8 cellular contexts compared by ENCODE assay signal in the genomic region with DNA sequence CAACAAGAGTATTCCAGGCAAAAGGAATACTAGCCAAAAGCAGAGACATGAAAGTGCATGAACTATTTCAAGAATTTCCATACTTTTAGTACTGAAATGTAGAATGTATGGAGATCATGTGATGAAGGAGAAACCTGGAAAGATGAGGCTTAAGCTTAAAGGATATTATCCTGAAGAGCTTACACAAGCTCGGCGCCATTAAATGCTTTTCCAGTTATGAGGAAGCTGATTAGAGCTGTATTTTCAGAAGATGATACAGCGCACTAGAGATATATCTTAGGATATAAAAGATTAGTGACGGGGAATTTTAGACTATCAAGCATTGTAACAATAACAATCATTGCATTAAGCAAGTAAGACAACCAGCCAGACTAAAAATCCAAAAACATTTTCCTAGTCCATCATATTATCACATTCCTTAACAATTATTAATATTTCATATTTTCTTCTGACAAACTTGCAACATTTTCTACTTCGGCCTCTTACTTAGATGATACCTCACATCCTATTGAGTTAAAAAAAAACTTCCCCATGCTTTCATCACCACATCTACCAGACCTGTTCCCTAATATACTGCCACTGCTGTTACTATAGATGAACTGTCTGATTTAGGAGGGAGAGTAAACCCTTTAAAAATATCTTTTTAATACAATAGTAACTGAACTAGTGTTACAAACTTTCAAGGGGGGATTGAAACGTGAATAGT. TPM values are rescaled to one million over a fixed set of nuclear protein-coding genes. Genes with fewer than 3 reads are reported as not detected.
DNase-seq lines count a peak whose midpoint lies in the region; ATAC-seq, FAIRE-seq and TF ChIP-seq lines count a peak whose summit lies in the region.

No MANE protein-coding gene starts in this region.

- H3K4me3 Mint-ChIP-seq in CD14-positive monocyte (peak overlapping the region; percentile 97 to 99), natural killer cell (peak overlapping the region; percentile 93)
- peak overlapping the region; percentile 95 for H3K4me3 Mint-ChIP-seq in central memory CD8-positive, alpha-beta T cell

- H3K27ac Mint-ChIP-seq in CD14-positive monocyte (peak overlapping the region; percentile 94 to 98 (median 96)), natural killer cell (peak overlapping the region; percentile 97)
- H3K27ac Mint-ChIP-seq in central memory CD8-positive, alpha-beta T cell (ENCODE audit: low read depth): peak overlapping the region; percentile 99

- intact Hi-C loops in CD14-positive monocyte (cut with micrococcal nuclease): loop anchor here in 1 of 2 donors (5.0 kb wide), 1 partner anchor 36 kb away; no protein-coding TSS in a partner anchor
- intact Hi-C loops in natural killer cell (cut with micrococcal nuclease): loop anchor here (2.0 kb wide), 1 partner anchor 28 kb away; a partner anchor contains a TSS

- H3K36me3 Mint-ChIP-seq in CD14-positive monocyte (peaks cover 23 to 35% of the 10 kb centered on the region in 2 donors), natural killer cell (no peaks in the 10 kb centered on the region)
- H3K36me3 Mint-ChIP-seq in central memory CD8-positive, alpha-beta T cell (ENCODE audit: insufficient read depth): peaks cover 30% of the 10 kb centered on the region

- no peak for FAIRE-seq in GM12892 (lab: Jason Lieb, UNC)

- no peak for ATAC-seq in central memory CD8-positive, alpha-beta T cell (replicated peaks; ENCODE audit: extremely low read depth, poor library complexity, severe bottlenecking)
- ATAC-seq in natural killer cell: no peak

- no peaks in the 10 kb centered on the region for H3K27me3 Mint-ChIP-seq in CD14-positive monocyte (ENCODE audit: low read depth in 3 of 3)
- no peaks in the 10 kb centered on the region for H3K27me3 Mint-ChIP-seq in central memory CD8-positive, alpha-beta T cell
- H3K27me3 Mint-ChIP-seq in natural killer cell (ENCODE audit: low read depth in 2 of 2): no peaks in the 10 kb centered on the region

- DNase-seq in CD14-positive monocyte (ENCODE audit: low spot score) (no peak), LNCaP clone FGC (ENCODE audit: low read depth) (no peak), natural killer cell (no peak), cortex of kidney (lab: John Stamatoyannopoulos, UW) (no peak), germinal center (ENCODE audit: low spot score) (no peak), DMS79 treated with DMSO at 0.1 percent for 48 hours (lab: John Stamatoyannopoulos, UW) (no peak), GM12892 (ENCODE audit: insufficient read length) (no peak)
- DNase-seq in central memory CD8-positive, alpha-beta T cell (ENCODE audit: low spot score in 2 of 2): no peak

- H3K9me3 Mint-ChIP-seq in CD14-positive monocyte (peaks cover 0 to 2% (median 0%) of the 10 kb centered on the region in 7 donors), natural killer cell (no peaks in the 10 kb centered on the region)
- no peaks in the 10 kb centered on the region for H3K9me3 Mint-ChIP-seq in central memory CD8-positive, alpha-beta T cell

- H3K4me1 Mint-ChIP-seq in CD14-positive monocyte: peaks cover 68% of the 10 kb centered on the region
- peaks cover 42% of the 10 kb centered on the region for H3K4me1 Mint-ChIP-seq in central memory CD8-positive, alpha-beta T cell
- peaks cover 31 to 43% of the 10 kb centered on the region in 2 donors for H3K4me1 Mint-ChIP-seq in natural killer cell

- TF ChIP-seq POLR2A in GM12892 (IDR thresholded peaks at IDR 0.05; ENCODE audit: low read depth, low read length): no peak

- H3K4me3 ChIP-seq in LNCaP clone FGC (ENCODE audit: low read depth, low read length): peak overlapping the region; percentile 61

- TF ChIP-seq CTCF in CD14-positive monocyte (IDR thresholded peaks at IDR 0.05) (no peak), LNCaP clone FGC (IDR thresholded peaks at IDR 0.05; ENCODE audit: control insufficient read depth, extremely low read depth, insufficient read depth) (no peak), natural killer cell (IDR thresholded peaks at IDR 0.05) (no peak)

RNA-seq across cellular contexts. Expression of a gene that starts 1.3 kb away (rescaled TPM):
- 100 to 1,000 TPM; 151 to 169 TPM for polyA plus RNA-seq in CD14-positive monocyte
- 10 to 100 TPM; 14.3 to 15.6 (median 14.5) TPM for total RNA-seq in natural killer cell
- 16.8 TPM for polyA plus RNA-seq in GM12892 (2012; ENCODE audit: missing spikeins)

RNA-seq across cellular contexts. Expression of a gene that starts 19.9 kb away (rescaled TPM):
- 100 to 1,000 TPM; 266 to 297 TPM for polyA plus RNA-seq in CD14-positive monocyte
- total RNA-seq in natural killer cell: 1 to 10 TPM; 1.8 to 6.4 (median 2.2) TPM
- polyA plus RNA-seq in GM12892 (2012; ENCODE audit: missing spikeins): not detected

RNA-seq across cellular contexts. Expression of a gene that starts 27.8 kb away (rescaled TPM):
- 100 to 1,000 TPM; 484 to 518 TPM for polyA plus RNA-seq in CD14-positive monocyte
- total RNA-seq in natural killer cell: 100 to 1,000 TPM in 1 of 3 donors, 10 to 100 TPM in 2; 80.2 to 111 (median 92.8) TPM
- 20.0 TPM for polyA plus RNA-seq in GM12892 (2012; ENCODE audit: missing spikeins)
